9 cellular contexts compared by ENCODE assay signal in the genomic region with DNA sequence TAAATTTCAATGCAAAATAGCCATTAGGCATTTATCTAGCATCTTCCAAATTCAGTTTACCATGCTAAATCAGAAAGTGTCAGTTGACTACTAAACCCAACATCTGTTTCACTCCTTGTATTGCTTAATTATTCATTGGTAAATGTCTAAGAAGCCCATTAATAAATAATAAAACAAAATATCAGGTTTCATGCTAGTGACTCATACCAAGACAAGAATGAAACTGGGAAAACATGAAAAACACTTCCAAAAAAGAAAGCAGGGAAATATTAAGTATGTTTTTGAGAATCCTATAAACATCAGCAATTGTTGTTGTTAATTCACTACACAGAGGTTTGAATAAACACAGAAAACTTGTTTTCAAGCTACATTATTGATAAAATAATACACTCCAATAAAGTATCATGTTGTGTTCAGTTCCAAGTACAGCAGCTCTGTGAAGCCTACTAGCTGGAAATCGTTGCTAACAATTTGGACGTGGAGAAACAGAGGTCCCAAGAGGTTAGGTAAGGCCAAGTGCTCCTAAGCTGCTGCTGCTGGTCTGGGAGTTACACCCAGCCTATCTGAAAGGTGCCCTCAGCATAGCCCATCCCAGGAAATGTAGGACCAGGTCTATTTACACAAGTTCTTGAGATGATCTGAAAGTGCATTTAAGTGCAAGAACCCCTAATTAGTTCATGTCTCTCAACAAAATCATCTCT.
DNase-seq lines count a peak whose midpoint lies in the region; ATAC-seq, FAIRE-seq and TF ChIP-seq lines count a peak whose summit lies in the region.
"Had no signal": no experiment of that assay in that cellular context is flagged by ENCODE, and none has a peak within 500 bp of the region (broad histone marks: within the 10 kb centered on the region; RNA-seq: fewer than 3 reads in every experiment).

No MANE protein-coding gene starts in this region.

- peak in 1 of 2 donors; percentile 31 for ATAC-seq in gastrocnemius medialis

- H3K4me1 ChIP-seq in gastrocnemius medialis = peaks cover 31 to 42% of the 10 kb centered on the region in 2 donors

- in situ Hi-C loops in gastrocnemius medialis (cut with MboI; ENCODE audit: low sequenced_read_pairs in 4 of 4) = no loop called here

- no peaks in the 10 kb centered on the region for H3K27me3 ChIP-seq in gastrocnemius medialis

- no peaks in the 10 kb centered on the region for H3K9me3 ChIP-seq in gastrocnemius medialis

- no peak for FAIRE-seq in GM12892 (lab: Jason Lieb, UNC)

- H3K36me3 ChIP-seq in gastrocnemius medialis = no peaks in the 10 kb centered on the region

- peak overlapping the region in 3 of 4 donors; percentile 10 to 49 (median 31) for H3K27ac ChIP-seq in gastrocnemius medialis

- TF ChIP-seq CTCF in fibroblast of pulmonary artery (IDR thresholded peaks at IDR 0.05; ENCODE audit: low read length, missing control alignments) (no peak), gastrocnemius medialis (IDR thresholded peaks at IDR 0.05 in 4 of 5, conservative IDR thresholded peaks at IDR 0.05 in 1 of 5) (no peak)

- TF ChIP-seq POLR2A in gastrocnemius medialis (IDR thresholded peaks at IDR 0.05) (no peak), GM12892 (IDR thresholded peaks at IDR 0.05; ENCODE audit: low read depth, low read length) (no peak)

- DNase-seq in EH (ENCODE audit: low read depth) = peak; percentile 58
- DNase-seq in NCI-H524 treated with DMSO at 0.1 percent for 48 hours (lab: John Stamatoyannopoulos, UW) = peak; percentile 20
- DNase-seq in fibroblast of pulmonary artery (ENCODE audit: low read depth) = peak; percentile 53
- DNase-seq in gastrocnemius medialis = no peak
- DNase-seq in GM12892 (ENCODE audit: insufficient read length) = no peak
- no peak for DNase-seq in head of caudate nucleus
- no peak for DNase-seq in stimulated activated CD4-positive, alpha-beta T cell treated with anti-CD3 and anti-CD28 coated beads, Interleukin-2, amount 100 ng/mL, for 48 hours
- no peak for DNase-seq in SKM-1 treated with dmso at 0.1 percent for 144 hours (lab: John Stamatoyannopoulos, UW; ENCODE audit: unreplicated experiment)
- DNase-seq: activated CD4-positive, alpha-beta memory T cell treated with anti-CD3 and anti-CD28 coated beads for 36 hours had no signal

- H3K4me3 ChIP-seq in fibroblast of pulmonary artery (replicated peaks; ENCODE audit: low read depth, low read length) (peak overlapping the region; percentile 27), gastrocnemius medialis (no peak overlapping the region)

- intact Hi-C loops in gastrocnemius medialis (cut with DNase I; ENCODE audit: low total_unique reads) (no loop called here), head of caudate nucleus (cut with DNase I) (no loop called here)

Comparison
In these comparisons a context has a peak if more than half of its experiments do, and no peak if none do; other contexts are left out.
1. DNase-seq: peak in EH (single experiment), NCI-H524 treated with DMSO at 0.1 percent for 48 hours (single experiment) and fibroblast of pulmonary artery (single experiment); none in gastrocnemius medialis (0 of 2), GM12892 (single experiment), head of caudate nucleus (0 of 42), stimulated activated CD4-positive, alpha-beta T cell treated with anti-CD3 and anti-CD28 coated beads, Interleukin-2, amount 100 ng/mL, for 48 hours (0 of 2) and SKM-1 treated with dmso at 0.1 percent for 144 hours (single experiment).